18 cellular contexts compared by ENCODE assay signal in the genomic region with DNA sequence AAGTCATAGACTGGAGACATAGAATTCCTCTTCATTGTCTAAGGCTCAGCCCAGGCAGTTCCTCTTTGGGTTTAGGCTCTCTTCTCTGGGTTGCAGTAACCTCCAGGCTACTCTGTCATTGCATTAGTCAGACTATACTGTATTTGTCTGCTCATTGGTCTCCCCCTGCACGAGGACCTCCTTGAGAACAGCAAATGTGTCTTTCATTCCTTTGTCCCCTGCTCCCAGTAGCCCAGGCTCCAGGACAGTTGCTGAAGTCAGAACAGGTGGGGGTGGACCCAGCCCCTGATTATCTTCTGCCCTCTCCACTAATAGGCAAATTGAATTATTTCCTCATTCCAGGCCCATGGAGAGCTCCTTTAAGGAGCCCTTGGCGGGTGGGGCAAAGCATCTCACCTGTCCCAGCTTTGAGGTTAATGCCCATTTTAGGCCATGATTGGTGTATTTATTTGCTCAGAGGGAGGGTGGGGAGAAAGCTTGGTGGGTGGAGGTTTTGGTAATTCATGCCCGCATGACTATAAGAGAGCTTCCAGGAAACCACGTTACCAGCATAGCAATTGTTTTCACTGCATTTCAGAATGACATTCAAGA. TPM values are rescaled to one million over a fixed set of nuclear protein-coding genes. Genes with fewer than 3 reads are reported as not detected.
A peak's percentile ranks its signal among the peaks of the same experiment; 100 is the strongest.
DNase-seq lines count a peak whose midpoint lies in the region; ATAC-seq and TF ChIP-seq lines count a peak whose summit lies in the region.
"Had no signal": no experiment of that assay in that cellular context is flagged by ENCODE, and none has a peak within 500 bp of the region (broad histone marks: within the 10 kb centered on the region; RNA-seq: fewer than 3 reads in every experiment).

No MANE protein-coding gene starts in this region.

- DNase-seq in GM03348 (ENCODE audit: low spot score) (peak; percentile 41), NCI-H2029 treated with DMSO at 0.1 percent for 48 hours (lab: John Stamatoyannopoulos, UW) (peak; percentile 92), colonic mucosa (peak; percentile 36), thoracic aorta (ENCODE audit: low spot score) (no peak), tibial artery (no peak), HPDE6-E6E7 (ENCODE audit: extremely low spot score) (no peak)
- no peak for DNase-seq in activated T-cell treated with anti-CD3 and anti-CD28 coated beads, Interleukin-2, amount 50 U/mL, for 24 hours
- DNase-seq: activated CD4-positive, alpha-beta T cell treated with anti-CD3 and anti-CD28 coated beads, Interleukin-2, amount 50 U/mL, for 4 hours; activated T-cell treated with anti-CD3 and anti-CD28 coated beads, Interleukin-2, amount 50 U/mL, for 1 hour; BE2C; heart right ventricle; KG1; NCI-H526 treated with DMSO at 0.1 percent for 48 hours; Peyer's patch; sigmoid colon had no signal

- no peak overlapping the region for H3K4me3 Mint-ChIP-seq in activated T-cell treated with anti-CD3 and anti-CD28 coated beads, Interleukin-2, amount 50 U/mL, for 24 hours
- H3K4me3 Mint-ChIP-seq: activated naive CD4-positive, alpha-beta T cell treated with anti-CD3 and anti-CD28 coated beads, Interleukin-2, amount 50 U/mL, for 24 hours had no signal

- H3K4me1 ChIP-seq in colonic mucosa (no peaks in the 10 kb centered on the region), thoracic aorta (ENCODE audit: control insufficient read depth in 1 of 2, low read depth in 2 of 2) (peaks cover 5 to 72% of the 10 kb centered on the region in 2 donors), tibial artery (peaks cover 0 to 60% (median 26%) of the 10 kb centered on the region in 4 donors)
- H3K4me1 ChIP-seq: BE2C, Peyer's patch had no signal

- no peaks in the 10 kb centered on the region for H3K4me1 Mint-ChIP-seq in activated T-cell treated with anti-CD3 and anti-CD28 coated beads, Interleukin-2, amount 50 U/mL, for 24 hours (ENCODE audit: low read depth)
- H3K4me1 Mint-ChIP-seq: activated naive CD4-positive, alpha-beta T cell treated with anti-CD3 and anti-CD28 coated beads, Interleukin-2, amount 50 U/mL, for 24 hours had no signal

- H3K4me3 ChIP-seq in colonic mucosa (no peak overlapping the region), thoracic aorta (no peak overlapping the region), tibial artery (no peak overlapping the region)
- H3K4me3 ChIP-seq: heart right ventricle, Peyer's patch, sigmoid colon had no signal

- no peak overlapping the region for H3K27ac Mint-ChIP-seq in activated T-cell treated with anti-CD3 and anti-CD28 coated beads, Interleukin-2, amount 50 U/mL, for 24 hours
- H3K27ac Mint-ChIP-seq: activated naive CD4-positive, alpha-beta T cell treated with anti-CD3 and anti-CD28 coated beads, Interleukin-2, amount 50 U/mL, for 24 hours had no signal

- TF ChIP-seq CTCF in colonic mucosa (IDR thresholded peaks at IDR 0.05), result no peak
- no peak for TF ChIP-seq CTCF in thoracic aorta (IDR thresholded peaks at IDR 0.05)
- TF ChIP-seq CTCF in tibial artery (IDR thresholded peaks at IDR 0.05), result no peak

- H3K27ac ChIP-seq in colonic mucosa (no peak overlapping the region), thoracic aorta (peak overlapping the region; percentile 18 to 47), tibial artery (no peak overlapping the region)
- H3K27ac ChIP-seq: heart right ventricle, Peyer's patch had no signal

- no peaks in the 10 kb centered on the region for H3K36me3 Mint-ChIP-seq in activated T-cell treated with anti-CD3 and anti-CD28 coated beads, Interleukin-2, amount 50 U/mL, for 24 hours (ENCODE audit: low read depth)
- H3K36me3 Mint-ChIP-seq: activated naive CD4-positive, alpha-beta T cell treated with anti-CD3 and anti-CD28 coated beads, Interleukin-2, amount 50 U/mL, for 24 hours had no signal

- H3K36me3 ChIP-seq in colonic mucosa (no peaks in the 10 kb centered on the region), thoracic aorta (peaks cover 18% of the 10 kb centered on the region), tibial artery (peaks cover 0 to 19% (median 14%) of the 10 kb centered on the region in 3 donors)
- H3K36me3 ChIP-seq: BE2C, heart right ventricle, Peyer's patch, sigmoid colon had no signal

- intact Hi-C loops in colonic mucosa (cut with DNase I) (no loop called here), tibial artery (cut with DNase I; ENCODE audit: low total_unique reads) (no loop called here)

- no peak overlapping the region for H3K9ac ChIP-seq in colonic mucosa (ENCODE audit: low read depth in 2 of 2, low read length in 2 of 2)

- no peak for ATAC-seq in thoracic aorta (ENCODE audit: insufficient number of reproducible peaks, low FRiP score, low read depth)
- no peak for ATAC-seq in GM18873 (IDR thresholded peaks at IDR 0.05; ENCODE audit: low FRiP score, unreplicated experiment)
- ATAC-seq: heart right ventricle, SK-N-SH treated with all-trans-retinoic acid at 6 μM for 48 hours had no signal

- peaks cover 13% of the 10 kb centered on the region for H3K27me3 Mint-ChIP-seq in activated T-cell treated with anti-CD3 and anti-CD28 coated beads, Interleukin-2, amount 50 U/mL, for 24 hours

- H3K27me3 ChIP-seq in colonic mucosa (no peaks in the 10 kb centered on the region), thoracic aorta (replicated peaks; ENCODE audit: insufficient read depth) (no peaks in the 10 kb centered on the region), tibial artery (no peaks in the 10 kb centered on the region)
- H3K27me3 ChIP-seq: BE2C, heart right ventricle, Peyer's patch, sigmoid colon had no signal

- no peaks in the 10 kb centered on the region for H3K9me3 ChIP-seq in colonic mucosa
- no peaks in the 10 kb centered on the region for H3K9me3 ChIP-seq in thoracic aorta
- H3K9me3 ChIP-seq in tibial artery, result no peaks in the 10 kb centered on the region
- H3K9me3 ChIP-seq: BE2C, Peyer's patch, sigmoid colon had no signal

- no peaks in the 10 kb centered on the region for H3K9me3 Mint-ChIP-seq in activated T-cell treated with anti-CD3 and anti-CD28 coated beads, Interleukin-2, amount 50 U/mL, for 24 hours
- H3K9me3 Mint-ChIP-seq: activated naive CD4-positive, alpha-beta T cell treated with anti-CD3 and anti-CD28 coated beads, Interleukin-2, amount 50 U/mL, for 24 hours had no signal

RNA-seq across cellular contexts. Expression of a gene that starts 40.9 kb away (rescaled TPM):
- total RNA-seq in colonic mucosa (10 to 100 TPM; 21.3 to 45.3 TPM), thoracic aorta (100 to 1,000 TPM; 125 to 230 TPM)

Comparison
In these comparisons a context has a peak if more than half of its experiments do, and no peak if none do; other contexts are left out.
1. DNase-seq: peak in GM03348 (single experiment), NCI-H2029 treated with DMSO at 0.1 percent for 48 hours (single experiment) and colonic mucosa (single experiment); none in thoracic aorta (single experiment), tibial artery (0 of 2), HPDE6-E6E7 (single experiment) and activated T-cell treated with anti-CD3 and anti-CD28 coated beads, Interleukin-2, amount 50 U/mL, for 24 hours (single experiment).
2. H3K27ac ChIP-seq: peak in thoracic aorta (2 of 2); none in colonic mucosa (single experiment) and tibial artery (0 of 2).